In the genomic region with DNA sequence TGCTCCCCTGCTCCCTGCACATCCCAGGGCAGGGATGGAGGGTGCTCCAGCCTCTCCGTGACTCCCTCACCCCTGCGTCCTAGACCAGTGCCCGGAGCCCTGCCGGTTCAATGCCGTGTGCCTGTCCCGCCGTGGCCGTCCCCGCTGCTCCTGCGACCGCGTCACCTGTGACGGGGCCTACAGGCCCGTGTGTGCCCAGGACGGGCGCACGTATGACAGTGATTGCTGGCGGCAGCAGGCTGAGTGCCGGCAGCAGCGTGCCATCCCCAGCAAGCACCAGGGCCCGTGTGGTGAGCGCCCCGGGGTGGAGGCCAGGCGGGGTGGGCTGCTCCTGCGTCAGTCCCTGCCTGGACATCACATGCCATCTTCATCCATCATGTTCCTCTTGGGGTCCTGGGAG, we compare ENCODE assay signal across 1 cellular context.
TF ChIP-seq lines count a peak whose summit lies in the region.

No MANE protein-coding gene starts in this region.

TF ChIP-seq in SK-N-SH treated with all-trans-retinoic acid at 6 μM for 48 hours, 23 proteins besides CTCF, POLR2A, EP300 and RAD21 (continued from another document):
- TF ChIP-seq ZNF70 (CRISPR knock-in tag; IDR thresholded peaks at IDR 0.05), result no peak
- no peak for TF ChIP-seq CREB5 (CRISPR knock-in tag; IDR thresholded peaks at IDR 0.05; ENCODE audit: low read depth)
- TF ChIP-seq TOX (CRISPR knock-in tag; IDR thresholded peaks at IDR 0.05; ENCODE audit: borderline replicate concordance), result no peak
- no peak for TF ChIP-seq SNAI2 (CRISPR knock-in tag; IDR thresholded peaks at IDR 0.05)
